ENCODE assay signal across 8 cellular contexts in genomic region chr5:176235155-176235554, GRCh38. TPM values are rescaled to one million over a fixed set of nuclear protein-coding genes. Genes with fewer than 3 reads are reported as not detected.
A peak's percentile ranks its signal among the peaks of the same experiment; 100 is the strongest.
DNase-seq lines count a peak whose midpoint lies in the region; ATAC-seq and TF ChIP-seq lines count a peak whose summit lies in the region.
"Not testable (repeated sequence)": the region's sequence is repeated elsewhere in the genome, so short reads cannot be mapped to it uniquely, and the experiment has no call there.

No MANE protein-coding gene starts in this region.

- 0 out of 2 replicates have a peak, but pooled peaks have one; percentile 29 for TF ChIP-seq CTCF in IMR-90 (conservative IDR thresholded peaks at IDR 0.05; ENCODE audit: low read depth, low read length)
- TF ChIP-seq CTCF in activated B cell treated with CpG ODN at 0.5 μM for 24 hours (IDR thresholded peaks at IDR 0.05) = not testable (repeated sequence)

- H2AK5ac ChIP-seq in IMR-90 (ENCODE audit: low read depth, low read length) = not testable (repeated sequence)

- not testable (repeated sequence) for TF ChIP-seq RAD21 in IMR-90 (IDR thresholded peaks at IDR 0.05; ENCODE audit: low read length)

- H3K4me2 ChIP-seq in IMR-90 (ENCODE audit: low read depth, low read length) = not testable (repeated sequence)

- not testable (repeated sequence) for H3K27me3 Mint-ChIP-seq in activated B cell treated with CpG ODN at 0.5 μM for 24 hours

- not testable (repeated sequence) for H4K91ac ChIP-seq in IMR-90 (ENCODE audit: insufficient read depth, low read depth, low read length)

- not testable (repeated sequence) for H2AK9ac ChIP-seq in IMR-90 (replicated peaks; ENCODE audit: low read depth, low read length, poor library complexity)

- DNase-seq in CD1c-positive myeloid dendritic cell (ENCODE audit: extremely low spot score) (peak; percentile 51), IMR-90 (peak; percentile 41), NCI-H748 treated with DMSO at 0.1 percent for 48 hours (lab: John Stamatoyannopoulos, UW) (peak; percentile 40), iPS-NIHi11 (ENCODE audit: low spot score) (peak; percentile 6), retina (peak; percentile 21)
- not testable (repeated sequence) for DNase-seq in activated B cell treated with CpG ODN at 0.5 μM for 24 hours
- DNase-seq in central memory CD4-positive, alpha-beta T cell = peak; percentile 48

- not testable (repeated sequence) for H2BK20ac ChIP-seq in IMR-90 (ENCODE audit: low read depth, low read length)

- not testable (repeated sequence) for TF ChIP-seq POLR2A in IMR-90 (IDR thresholded peaks at IDR 0.05; ENCODE audit: low read depth, low read length)

- H3K14ac ChIP-seq in IMR-90 (replicated peaks; ENCODE audit: low read depth, low read length) = not testable (repeated sequence)

- CTCF ChIA-PET in IMR-90 (lab: Yijun Ruan, JAX) = not testable (repeated sequence)
- CTCF ChIA-PET in activated B cell treated with CpG ODN at 0.5 μM for 24 hours (lab: Charles Lee) = interaction anchor here (0.5 to 1.2 kb wide), 2 partner anchors 171 to 693 kb away, joined by 3 read pairs; no protein-coding TSS in a partner anchor

- H3K27ac Mint-ChIP-seq in activated B cell treated with CpG ODN at 0.5 μM for 24 hours = peak overlapping the region; percentile 70

- H3K4me3 Mint-ChIP-seq in activated B cell treated with CpG ODN at 0.5 μM for 24 hours = not testable (repeated sequence)

- POLR2A ChIA-PET in IMR-90 (lab: Charles Lee; ENCODE audit: unreplicated experiment); activated B cell treated with CpG ODN at 0.5 μM for 24 hours (lab: Charles Lee): not testable (repeated sequence)

- not testable (repeated sequence) for H3K36me3 ChIP-seq in IMR-90 (ENCODE audit: control insufficient read depth, insufficient read depth, low read length)

- H3K79me1 ChIP-seq in IMR-90 (ENCODE audit: low read depth in 1 of 2, low read length in 2 of 2) = not testable (repeated sequence)

- H3K4me1 ChIP-seq in IMR-90 (ENCODE audit: control insufficient read depth, insufficient read depth, low read length) = not testable (repeated sequence)

- not testable (repeated sequence) for H3K4ac ChIP-seq in IMR-90 (ENCODE audit: low read depth, low read length)

- H3K27ac ChIP-seq in IMR-90 (ENCODE audit: insufficient read depth, low read length) = not testable (repeated sequence)

- not testable (repeated sequence) for H4K8ac ChIP-seq in IMR-90 (ENCODE audit: low read depth in 2 of 2, low read length in 2 of 2)

- H2AFZ ChIP-seq in IMR-90 (replicated peaks; ENCODE audit: low read length, poor library complexity) = not testable (repeated sequence)

- H4K20me1 ChIP-seq in IMR-90 (ENCODE audit: insufficient read depth, low read length) = not testable (repeated sequence)

- not testable (repeated sequence) for H2BK15ac ChIP-seq in IMR-90 (ENCODE audit: low read depth, low read length)

- WGBS in IMR-90 (ENCODE audit: extremely low coverage in 2 of 2, insufficient read length in 1 of 2), 2 experiments = no CpG with 5 or more reads among the region's 1 CpG

- not testable (repeated sequence) for H3K23ac ChIP-seq in IMR-90 (ENCODE audit: low read depth, low read length)

- H3K9me3 Mint-ChIP-seq in activated B cell treated with CpG ODN at 0.5 μM for 24 hours = not testable (repeated sequence)

- not testable (repeated sequence) for H3K36me3 Mint-ChIP-seq in activated B cell treated with CpG ODN at 0.5 μM for 24 hours (ENCODE audit: low read depth)

- in situ Hi-C loops in IMR-90 (cut with MboI; ENCODE audit: low sequenced_read_pairs) = not testable (repeated sequence)

- ATAC-seq in GM18907 (IDR thresholded peaks at IDR 0.05; ENCODE audit: unreplicated experiment) (peak; percentile 49), IMR-90 (ENCODE audit: low read depth) (peak; percentile 38; the same call in 1 of the 2 replicates), activated B cell treated with CpG ODN at 0.5 μM for 24 hours (ENCODE audit: low read depth) (peak; percentile 38)

- peaks cover 17% of the 10 kb centered on the region for H3K4me1 Mint-ChIP-seq in activated B cell treated with CpG ODN at 0.5 μM for 24 hours

- H2BK120ac ChIP-seq in IMR-90 (ENCODE audit: low read depth, low read length) = not testable (repeated sequence)

- H3K9ac ChIP-seq in IMR-90 (ENCODE audit: low read depth, low read length) = not testable (repeated sequence)

- not testable (repeated sequence) for H3K56ac ChIP-seq in IMR-90 (ENCODE audit: extremely low read depth, insufficient read depth, low read length)

- H3K4me3 ChIP-seq in IMR-90 (ENCODE audit: insufficient read depth, low read depth, low read length) = not testable (repeated sequence)

- H2BK5ac ChIP-seq in IMR-90 (ENCODE audit: low read depth, low read length, poor library complexity, severe bottlenecking) = not testable (repeated sequence)

- dilution Hi-C loops in IMR-90 (cut with HindIII; ENCODE audit: low sequenced_read_pairs, unreplicated experiment) = not testable (repeated sequence)

- intact Hi-C loops in IMR-90 (cut with micrococcal nuclease) = not testable (repeated sequence)
- intact Hi-C loops in activated B cell treated with CpG ODN at 0.5 μM for 24 hours (cut with micrococcal nuclease) = loop anchor here (1.0 kb wide), 1 partner anchor 126 kb away; the partner anchor contains the start of gene KIAA1191

- BruUV-seq in IMR-90 (replicated peaks; lab: Mats Ljungman, UMichigan) = not testable (repeated sequence)

- not testable (repeated sequence) for H3K18ac ChIP-seq in IMR-90 (ENCODE audit: low read depth, low read length)

- H4K5ac ChIP-seq in IMR-90 (ENCODE audit: low read depth, low read length) = not testable (repeated sequence)

- H3K27me3 ChIP-seq in IMR-90 (ENCODE audit: control insufficient read depth, insufficient read depth, low read length) = not testable (repeated sequence)

- H3K9me1 ChIP-seq in IMR-90 (ENCODE audit: insufficient read depth, low read length) = not testable (repeated sequence)

- H3K9me3 ChIP-seq in IMR-90 (ENCODE audit: control insufficient read depth, insufficient read depth, low read length) = not testable (repeated sequence)

RNA-seq across cellular contexts. Expression of gene SIMC1, which starts 3.1 kb away (rescaled TPM):
- 6.9 and 8.2 TPM in 2 replicates for total RNA-seq in IMR-90 (2012; rRNA removed)
- polyA plus RNA-seq in IMR-90 (2012; rRNA removed) = 11.7 and 13.4 TPM in 2 replicates
- polyA plus RNA-seq in IMR-90 (2012; cell fraction: cytosol; rRNA removed) = 6.1 and 6.7 TPM in 2 replicates
- polyA plus RNA-seq in IMR-90 (2012; cell fraction: nucleus; rRNA removed; ENCODE audit: low replicate concordance) = 7.9 and 15.3 TPM in 2 replicates
- total RNA-seq in activated B cell treated with CpG ODN at 0.5 μM for 24 hours = 32.1 and 35.3 TPM in 2 replicates
